ENCODE assay signal across 8 cellular contexts in the genomic region with DNA sequence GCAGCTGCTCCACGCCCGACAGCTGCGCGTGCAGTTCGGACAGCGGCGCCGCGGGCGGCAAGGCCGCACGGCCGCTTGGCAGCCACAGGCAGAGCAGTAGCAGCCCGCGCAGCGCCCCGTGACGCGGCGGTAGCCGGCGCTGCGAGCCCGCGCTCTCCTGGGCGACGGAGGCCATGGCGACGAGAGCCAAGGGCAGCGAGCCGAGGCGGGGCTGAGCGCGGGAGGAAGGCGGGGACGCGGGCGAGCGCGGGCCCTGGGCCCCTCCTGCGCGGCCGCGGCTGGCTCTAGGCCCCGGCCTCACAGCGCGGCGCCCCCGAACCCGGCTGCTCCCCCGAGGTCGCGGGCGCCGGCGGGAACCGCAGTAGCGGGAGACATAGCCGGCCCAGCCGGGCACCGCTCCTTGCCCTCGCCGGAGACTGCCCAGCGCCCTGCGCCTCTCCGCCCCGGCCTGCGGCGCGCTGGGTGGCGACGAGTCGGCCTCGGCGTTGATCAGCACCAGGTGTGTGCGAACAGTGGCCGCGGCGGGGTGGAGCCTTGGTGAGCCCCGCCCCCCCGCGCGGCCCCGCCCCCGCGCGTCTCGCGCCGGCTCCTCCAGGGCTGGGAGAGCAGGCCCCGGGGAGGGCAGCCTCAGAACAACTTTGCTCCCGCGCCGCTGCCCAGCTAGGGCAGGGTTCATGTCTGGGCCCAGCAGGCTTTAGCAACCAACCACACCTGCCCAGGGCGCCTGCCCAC.
DNase-seq lines count a peak whose midpoint lies in the region; ATAC-seq lines count a peak whose summit lies in the region.

A gene with protein sequence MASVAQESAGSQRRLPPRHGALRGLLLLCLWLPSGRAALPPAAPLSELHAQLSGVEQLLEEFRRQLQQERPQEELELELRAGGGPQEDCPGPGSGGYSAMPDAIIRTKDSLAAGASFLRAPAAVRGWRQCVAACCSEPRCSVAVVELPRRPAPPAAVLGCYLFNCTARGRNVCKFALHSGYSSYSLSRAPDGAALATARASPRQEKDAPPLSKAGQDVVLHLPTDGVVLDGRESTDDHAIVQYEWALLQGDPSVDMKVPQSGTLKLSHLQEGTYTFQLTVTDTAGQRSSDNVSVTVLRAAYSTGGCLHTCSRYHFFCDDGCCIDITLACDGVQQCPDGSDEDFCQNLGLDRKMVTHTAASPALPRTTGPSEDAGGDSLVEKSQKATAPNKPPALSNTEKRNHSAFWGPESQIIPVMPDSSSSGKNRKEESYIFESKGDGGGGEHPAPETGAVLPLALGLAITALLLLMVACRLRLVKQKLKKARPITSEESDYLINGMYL (minus strand): TSS at position 514 of the 732 bp plus-strand sequence. CDS start 339 bp downstream, at position 175.

- DNase-seq in AG08395 (ENCODE audit: low spot score): peak; percentile 94
- DNase-seq in NCI-H446 (lab: John Stamatoyannopoulos, UW): peak; percentile 41 to 76
- peak; percentile 87 for DNase-seq in activated CD4-positive, alpha-beta T cell treated with anti-CD3 and anti-CD28 coated beads for 48 hours
- DNase-seq in kidney tubule cell (ENCODE audit: low spot score): peak; percentile 92
- peak; percentile 66 for DNase-seq in stimulated activated CD4-positive, alpha-beta T cell treated with anti-CD3 and anti-CD28 coated beads, Interleukin-1b, Interleukin-23, amount 100 ng/mL, for 1 hour (ENCODE audit: low read depth in 2 of 2)

- ATAC-seq in GM19023 (IDR thresholded peaks at IDR 0.05; ENCODE audit: unreplicated experiment) (peak; percentile 84), HG03342 (IDR thresholded peaks at IDR 0.05; ENCODE audit: unreplicated experiment) (peak; percentile 92)

- peak within 1 kb of the TSS; percentile 94 for H3K27ac ChIP-seq in cingulate gyrus (ENCODE audit: low read depth, low read length)

Comparison
In these comparisons a context has a peak if more than half of its experiments do, and no peak if none do; other contexts are left out.
1. Peak in every context shown above with its lines: DNase-seq, ATAC-seq and H3K27ac ChIP-seq.